Comparison of ENCODE assay signal across 9 cellular contexts in genomic region chr21:45301521-45302081, GRCh38. TPM values are rescaled to one million over a fixed set of nuclear protein-coding genes. Genes with fewer than 3 reads are reported as not detected.
DNase-seq lines count a peak whose midpoint lies in the region; ATAC-seq and TF ChIP-seq lines count a peak whose summit lies in the region.
"Had no signal": no experiment of that assay in that cellular context is flagged by ENCODE, and none has a peak within 500 bp of the region (broad histone marks: within the 10 kb centered on the region; RNA-seq: fewer than 3 reads in every experiment).

No MANE protein-coding gene starts in this region.

- H3K27me3 ChIP-seq in HUES6 (ENCODE audit: control insufficient read depth, insufficient read depth, low read length): no peaks in the 10 kb centered on the region
- no peaks in the 10 kb centered on the region for H3K27me3 ChIP-seq in left lung
- H3K27me3 ChIP-seq in spleen (replicated peaks in 1 of 7): no peaks in the 10 kb centered on the region
- H3K27me3 ChIP-seq: cardiac muscle cell had no signal

- no peak overlapping the region for H3K9ac ChIP-seq in HUES6 (ENCODE audit: low read length)

- H3K27ac Mint-ChIP-seq in activated naive CD8-positive, alpha-beta T cell treated with anti-CD3 and anti-CD28 coated beads for 36 hours: peak overlapping the region; percentile 34

- WGBS in spleen, 5 donors: 86 to 93% (median 89%) methylated on average over 11 to 20 of the region's 20 CpGs

- H3K9me3 ChIP-seq in HUES6 (ENCODE audit: control insufficient read depth, insufficient read depth, low read depth, low read length) (no peaks in the 10 kb centered on the region), left lung (no peaks in the 10 kb centered on the region), spleen (no peaks in the 10 kb centered on the region)

- peaks cover 4% of the 10 kb centered on the region for H3K27me3 Mint-ChIP-seq in activated naive CD8-positive, alpha-beta T cell treated with anti-CD3 and anti-CD28 coated beads for 36 hours

- H3K36me3 ChIP-seq in HUES6 (ENCODE audit: control insufficient read depth, insufficient read depth, low read length) (no peaks in the 10 kb centered on the region), left lung (no peaks in the 10 kb centered on the region), spleen (no peaks in the 10 kb centered on the region)
- H3K36me3 ChIP-seq: cardiac muscle cell had no signal

- peaks cover 6% of the 10 kb centered on the region for H3K4me1 Mint-ChIP-seq in activated naive CD8-positive, alpha-beta T cell treated with anti-CD3 and anti-CD28 coated beads for 36 hours

- no peaks in the 10 kb centered on the region for H3K36me3 Mint-ChIP-seq in activated naive CD8-positive, alpha-beta T cell treated with anti-CD3 and anti-CD28 coated beads for 36 hours

- H3K4me3 Mint-ChIP-seq in activated naive CD8-positive, alpha-beta T cell treated with anti-CD3 and anti-CD28 coated beads for 36 hours: no peak overlapping the region

- H3K4me3 ChIP-seq in HUES6 (ENCODE audit: low read depth, low read length): no peak overlapping the region
- no peak overlapping the region for H3K4me3 ChIP-seq in left lung
- H3K4me3 ChIP-seq in spleen: no peak overlapping the region
- H3K4me3 ChIP-seq: cardiac muscle cell had no signal

- no peak for TF ChIP-seq CTCF in left lung (IDR thresholded peaks at IDR 0.05)
- TF ChIP-seq CTCF in spleen (IDR thresholded peaks at IDR 0.05 in 8 of 11, conservative IDR thresholded peaks at IDR 0.05 in 3 of 11): no peak

- no peak for ATAC-seq in left lung
- no peak for ATAC-seq in HG03342 (IDR thresholded peaks at IDR 0.05; ENCODE audit: unreplicated experiment)
- no peak for ATAC-seq in HG03439 (IDR thresholded peaks at IDR 0.05; ENCODE audit: unreplicated experiment)

- DNase-seq in activated naive CD8-positive, alpha-beta T cell treated with anti-CD3 and anti-CD28 coated beads for 36 hours: no peak
- DNase-seq in left lung (peak in 1 of 2 donors; percentile 66), spleen (peak; percentile 61), NCI-H1092 treated with DMSO at 0.1 percent for 48 hours (lab: John Stamatoyannopoulos, UW) (no peak)
- DNase-seq: NCI-H1694 treated with DMSO at 0.1 percent for 48 hours had no signal

- TF ChIP-seq POLR2A in spleen (IDR thresholded peaks at IDR 0.05): no peak

- 0 out of 2 replicates have a peak overlapping the region, but pooled peaks have one; percentile 6 for H3K27ac ChIP-seq in HUES6 (ENCODE audit: low read depth, low read length)
- H3K27ac ChIP-seq in left lung: peak overlapping the region; percentile 76 to 85
- H3K27ac ChIP-seq in spleen: peak overlapping the region in 7 of 8 donors; percentile 53 to 83 (median 79)
- H3K27ac ChIP-seq: cardiac muscle cell had no signal

- H3K4me1 ChIP-seq in HUES6 (ENCODE audit: control insufficient read depth, insufficient read depth, low read length) (peaks cover 8% of the 10 kb centered on the region; the same call in 1 of the 2 replicates), left lung (peaks cover 19 to 30% of the 10 kb centered on the region in 2 donors), spleen (peaks cover 4 to 51% (median 27%) of the 10 kb centered on the region in 6 donors)

- intact Hi-C loops in left lung (cut with DNase I) (no loop called here), spleen (cut with DNase I; ENCODE audit: low total_unique reads) (no loop called here)

- H3K9me3 Mint-ChIP-seq in activated naive CD8-positive, alpha-beta T cell treated with anti-CD3 and anti-CD28 coated beads for 36 hours: no peaks in the 10 kb centered on the region

RNA-seq across cellular contexts. Expression of gene POFUT2, which starts 13.9 kb away (rescaled TPM):
- total RNA-seq in activated naive CD8-positive, alpha-beta T cell treated with anti-CD3 and anti-CD28 coated beads for 36 hours: 10 to 100 TPM; 11.6 to 13.3 TPM
- 10 to 100 TPM; 31.6 to 35.1 TPM for total RNA-seq in left lung
- total RNA-seq in spleen: 10 to 100 TPM; 24.1 to 37.0 (median 28.8) TPM
- 10 to 100 TPM; 10.5 to 23.2 (median 19.3) TPM for polyA plus RNA-seq in spleen

Comparison
In these comparisons a context has a peak if more than half of its experiments do, and no peak if none do; other contexts are left out.
1. H3K27ac ChIP-seq: peak in every context shown above with its lines; median percentile 80 in left lung; 79 in spleen; 6 in HUES6.